Comparison of ENCODE assay signal across 1 cellular context in the genomic region with DNA sequence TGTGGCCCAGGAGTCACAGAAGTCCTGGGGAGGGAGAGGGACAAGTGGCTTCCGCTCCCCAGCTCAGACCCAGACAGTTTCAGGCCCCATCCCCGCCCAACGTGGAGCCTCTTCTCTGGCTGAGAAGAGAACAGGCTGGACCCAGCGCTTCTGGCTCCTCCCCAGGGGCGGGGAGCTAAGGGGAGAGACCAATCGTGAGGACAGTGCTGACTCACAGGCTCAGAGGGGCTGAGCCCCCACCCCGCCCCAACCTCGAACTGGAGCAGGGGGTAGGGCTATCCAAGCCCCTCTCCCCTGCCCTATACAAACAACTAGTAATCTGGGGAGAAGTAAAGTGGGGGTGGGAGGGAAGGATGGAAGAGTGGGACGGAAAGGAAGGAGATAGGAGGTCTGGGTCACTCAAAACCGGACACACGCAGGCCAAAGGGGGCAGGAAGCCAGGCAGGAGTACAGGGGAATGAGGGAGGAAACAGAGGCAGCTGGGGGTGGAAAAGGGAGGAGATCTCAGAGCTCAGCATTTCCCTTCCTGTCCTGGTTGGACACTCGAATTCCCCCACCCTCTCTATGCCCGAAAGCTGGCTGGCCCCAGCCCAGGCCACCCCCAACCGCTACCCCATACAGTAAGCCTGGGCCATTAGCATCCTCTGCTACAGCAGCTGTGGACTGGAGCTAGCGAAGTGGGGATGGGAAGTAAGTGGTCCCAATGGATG.
A peak's percentile ranks its signal among the peaks of the same experiment; 100 is the strongest.
TF ChIP-seq lines count a peak whose summit lies in the region.

A gene with protein sequence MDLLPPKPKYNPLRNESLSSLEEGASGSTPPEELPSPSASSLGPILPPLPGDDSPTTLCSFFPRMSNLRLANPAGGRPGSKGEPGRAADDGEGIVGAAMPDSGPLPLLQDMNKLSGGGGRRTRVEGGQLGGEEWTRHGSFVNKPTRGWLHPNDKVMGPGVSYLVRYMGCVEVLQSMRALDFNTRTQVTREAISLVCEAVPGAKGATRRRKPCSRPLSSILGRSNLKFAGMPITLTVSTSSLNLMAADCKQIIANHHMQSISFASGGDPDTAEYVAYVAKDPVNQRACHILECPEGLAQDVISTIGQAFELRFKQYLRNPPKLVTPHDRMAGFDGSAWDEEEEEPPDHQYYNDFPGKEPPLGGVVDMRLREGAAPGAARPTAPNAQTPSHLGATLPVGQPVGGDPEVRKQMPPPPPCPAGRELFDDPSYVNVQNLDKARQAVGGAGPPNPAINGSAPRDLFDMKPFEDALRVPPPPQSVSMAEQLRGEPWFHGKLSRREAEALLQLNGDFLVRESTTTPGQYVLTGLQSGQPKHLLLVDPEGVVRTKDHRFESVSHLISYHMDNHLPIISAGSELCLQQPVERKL (minus strand): TSS at position 117 of the 710 bp plus-strand sequence. CDS start 221 bp downstream, outside the sequence.

TF ChIP-seq in HepG2, 621 proteins besides CTCF, POLR2A, EP300 and RAD21 (continued from another document and continues in another):
- TF ChIP-seq, protein P1, sequence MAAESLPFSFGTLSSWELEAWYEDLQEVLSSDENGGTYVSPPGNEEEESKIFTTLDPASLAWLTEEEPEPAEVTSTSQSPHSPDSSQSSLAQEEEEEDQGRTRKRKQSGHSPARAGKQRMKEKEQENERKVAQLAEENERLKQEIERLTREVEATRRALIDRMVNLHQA (CRISPR knock-in tag; IDR thresholded peaks at IDR 0.05), result no peak
- TF ChIP-seq, protein P2, sequence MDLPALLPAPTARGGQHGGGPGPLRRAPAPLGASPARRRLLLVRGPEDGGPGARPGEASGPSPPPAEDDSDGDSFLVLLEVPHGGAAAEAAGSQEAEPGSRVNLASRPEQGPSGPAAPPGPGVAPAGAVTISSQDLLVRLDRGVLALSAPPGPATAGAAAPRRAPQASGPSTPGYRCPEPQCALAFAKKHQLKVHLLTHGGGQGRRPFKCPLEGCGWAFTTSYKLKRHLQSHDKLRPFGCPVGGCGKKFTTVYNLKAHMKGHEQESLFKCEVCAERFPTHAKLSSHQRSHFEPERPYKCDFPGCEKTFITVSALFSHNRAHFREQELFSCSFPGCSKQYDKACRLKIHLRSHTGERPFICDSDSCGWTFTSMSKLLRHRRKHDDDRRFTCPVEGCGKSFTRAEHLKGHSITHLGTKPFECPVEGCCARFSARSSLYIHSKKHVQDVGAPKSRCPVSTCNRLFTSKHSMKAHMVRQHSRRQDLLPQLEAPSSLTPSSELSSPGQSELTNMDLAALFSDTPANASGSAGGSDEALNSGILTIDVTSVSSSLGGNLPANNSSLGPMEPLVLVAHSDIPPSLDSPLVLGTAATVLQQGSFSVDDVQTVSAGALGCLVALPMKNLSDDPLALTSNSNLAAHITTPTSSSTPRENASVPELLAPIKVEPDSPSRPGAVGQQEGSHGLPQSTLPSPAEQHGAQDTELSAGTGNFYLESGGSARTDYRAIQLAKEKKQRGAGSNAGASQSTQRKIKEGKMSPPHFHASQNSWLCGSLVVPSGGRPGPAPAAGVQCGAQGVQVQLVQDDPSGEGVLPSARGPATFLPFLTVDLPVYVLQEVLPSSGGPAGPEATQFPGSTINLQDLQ (CRISPR knock-in tag; IDR thresholded peaks at IDR 0.05), result no peak
- TF ChIP-seq, protein P3, sequence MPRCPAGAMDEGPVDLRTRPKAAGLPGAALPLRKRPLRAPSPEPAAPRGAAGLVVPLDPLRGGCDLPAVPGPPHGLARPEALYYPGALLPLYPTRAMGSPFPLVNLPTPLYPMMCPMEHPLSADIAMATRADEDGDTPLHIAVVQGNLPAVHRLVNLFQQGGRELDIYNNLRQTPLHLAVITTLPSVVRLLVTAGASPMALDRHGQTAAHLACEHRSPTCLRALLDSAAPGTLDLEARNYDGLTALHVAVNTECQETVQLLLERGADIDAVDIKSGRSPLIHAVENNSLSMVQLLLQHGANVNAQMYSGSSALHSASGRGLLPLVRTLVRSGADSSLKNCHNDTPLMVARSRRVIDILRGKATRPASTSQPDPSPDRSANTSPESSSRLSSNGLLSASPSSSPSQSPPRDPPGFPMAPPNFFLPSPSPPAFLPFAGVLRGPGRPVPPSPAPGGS (CRISPR knock-in tag; IDR thresholded peaks at IDR 0.05), result no peak
- TF ChIP-seq THYN1 (CRISPR knock-in tag; IDR thresholded peaks at IDR 0.05; ENCODE audit: borderline replicate concordance, low read depth) (no peak), ETV6 (CRISPR knock-in tag; conservative IDR thresholded peaks at IDR 0.05) (no peak), ZNF180 (CRISPR knock-in tag; IDR thresholded peaks at IDR 0.05; ENCODE audit: borderline replicate concordance, low read depth) (no peak), KDM5A (IDR thresholded peaks at IDR 0.05; ENCODE audit: borderline replicate concordance, low read length) (no peak), RARG (CRISPR knock-in tag; IDR thresholded peaks at IDR 0.05; ENCODE audit: low read depth) (no peak), ZNF337 (CRISPR knock-in tag; IDR thresholded peaks at IDR 0.05; ENCODE audit: borderline replicate concordance, low read depth) (no peak), WIZ (CRISPR knock-in tag; IDR thresholded peaks at IDR 0.05) (no peak), ZNF350 (CRISPR knock-in tag; IDR thresholded peaks at IDR 0.05; ENCODE audit: borderline replicate concordance, low read depth) (peak; percentile 17; the same call in 1 of the 2 replicates), ZNF234 (CRISPR knock-in tag; conservative IDR thresholded peaks at IDR 0.05) (no peak), ZNF296 (CRISPR knock-in tag; conservative IDR thresholded peaks at IDR 0.05) (no peak), YY1 (IDR thresholded peaks at IDR 0.05; ENCODE audit: insufficient read depth, insufficient replicate concordance, low read depth, low read length) (no peak), FOSL2 (CRISPR knock-in tag; IDR thresholded peaks at IDR 0.05) (peak; percentile 89), RAD51 (IDR thresholded peaks at IDR 0.05; ENCODE audit: borderline replicate concordance) (no peak), RNF2 (conservative IDR thresholded peaks at IDR 0.05; ENCODE audit: low read depth) (no peak), POLR2AphosphoS2 (IDR thresholded peaks at IDR 0.05; ENCODE audit: low read depth, low read length) (no peak), GABPB1 (CRISPR knock-in tag; IDR thresholded peaks at IDR 0.05) (peak; percentile 12; the same call in 1 of the 2 replicates), NR2F6 (IDR thresholded peaks at IDR 0.05) (0 out of 2 replicates have a peak, but pooled peaks have one; percentile 11), NR2F6 (CRISPR knock-in tag; IDR thresholded peaks at IDR 0.05) (no peak), SPEN (CRISPR knock-in tag; IDR thresholded peaks at IDR 0.05; ENCODE audit: low read depth) (no peak), KLF13 (CRISPR knock-in tag; IDR thresholded peaks at IDR 0.05) (no peak), RXRA (CRISPR knock-in tag; IDR thresholded peaks at IDR 0.05) (no peak), SMAD3 (CRISPR knock-in tag; IDR thresholded peaks at IDR 0.05) (no peak), SRSF1 (optimal IDR thresholded peaks at IDR 0.05; ENCODE audit: low read depth, low read length) (no peak), ZNF292 (CRISPR knock-in tag; IDR thresholded peaks at IDR 0.05; ENCODE audit: borderline replicate concordance, low read depth) (no peak), ZNF616 (CRISPR knock-in tag; IDR thresholded peaks at IDR 0.05; ENCODE audit: low read depth) (no peak), HES4 (CRISPR knock-in tag; IDR thresholded peaks at IDR 0.05; ENCODE audit: borderline replicate concordance) (no peak), TBX3 (IDR thresholded peaks at IDR 0.05; ENCODE audit: borderline replicate concordance) (no peak), ZNF891 (CRISPR knock-in tag; IDR thresholded peaks at IDR 0.05) (no peak), ZNF841 (CRISPR knock-in tag; IDR thresholded peaks at IDR 0.05; ENCODE audit: borderline replicate concordance) (no peak), PCBP1 (IDR thresholded peaks at IDR 0.05; ENCODE audit: borderline replicate concordance, low read depth, low read length) (0 out of 2 replicates have a peak, but pooled peaks have one; percentile 45), ZNF260 (CRISPR knock-in tag; IDR thresholded peaks at IDR 0.05; ENCODE audit: borderline replicate concordance, low read depth) (no peak), ZBTB8A (CRISPR knock-in tag; IDR thresholded peaks at IDR 0.05; ENCODE audit: borderline replicate concordance, low read depth) (no peak), TOPORS (CRISPR knock-in tag; IDR thresholded peaks at IDR 0.05) (no peak), KAT7 (CRISPR knock-in tag; IDR thresholded peaks at IDR 0.05; ENCODE audit: borderline replicate concordance) (no peak)
- TF ChIP-seq, protein P4, sequence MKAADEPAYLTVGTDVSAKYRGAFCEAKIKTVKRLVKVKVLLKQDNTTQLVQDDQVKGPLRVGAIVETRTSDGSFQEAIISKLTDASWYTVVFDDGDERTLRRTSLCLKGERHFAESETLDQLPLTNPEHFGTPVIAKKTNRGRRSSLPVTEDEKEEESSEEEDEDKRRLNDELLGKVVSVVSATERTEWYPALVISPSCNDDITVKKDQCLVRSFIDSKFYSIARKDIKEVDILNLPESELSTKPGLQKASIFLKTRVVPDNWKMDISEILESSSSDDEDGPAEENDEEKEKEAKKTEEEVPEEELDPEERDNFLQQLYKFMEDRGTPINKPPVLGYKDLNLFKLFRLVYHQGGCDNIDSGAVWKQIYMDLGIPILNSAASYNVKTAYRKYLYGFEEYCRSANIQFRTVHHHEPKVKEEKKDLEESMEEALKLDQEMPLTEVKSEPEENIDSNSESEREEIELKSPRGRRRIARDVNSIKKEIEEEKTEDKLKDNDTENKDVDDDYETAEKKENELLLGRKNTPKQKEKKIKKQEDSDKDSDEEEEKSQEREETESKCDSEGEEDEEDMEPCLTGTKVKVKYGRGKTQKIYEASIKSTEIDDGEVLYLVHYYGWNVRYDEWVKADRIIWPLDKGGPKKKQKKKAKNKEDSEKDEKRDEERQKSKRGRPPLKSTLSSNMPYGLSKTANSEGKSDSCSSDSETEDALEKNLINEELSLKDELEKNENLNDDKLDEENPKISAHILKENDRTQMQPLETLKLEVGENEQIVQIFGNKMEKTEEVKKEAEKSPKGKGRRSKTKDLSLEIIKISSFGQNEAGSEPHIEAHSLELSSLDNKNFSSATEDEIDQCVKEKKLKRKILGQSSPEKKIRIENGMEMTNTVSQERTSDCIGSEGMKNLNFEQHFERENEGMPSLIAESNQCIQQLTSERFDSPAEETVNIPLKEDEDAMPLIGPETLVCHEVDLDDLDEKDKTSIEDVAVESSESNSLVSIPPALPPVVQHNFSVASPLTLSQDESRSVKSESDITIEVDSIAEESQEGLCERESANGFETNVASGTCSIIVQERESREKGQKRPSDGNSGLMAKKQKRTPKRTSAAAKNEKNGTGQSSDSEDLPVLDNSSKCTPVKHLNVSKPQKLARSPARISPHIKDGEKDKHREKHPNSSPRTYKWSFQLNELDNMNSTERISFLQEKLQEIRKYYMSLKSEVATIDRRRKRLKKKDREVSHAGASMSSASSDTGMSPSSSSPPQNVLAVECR (CRISPR knock-in tag; IDR thresholded peaks at IDR 0.05; ENCODE audit: borderline replicate concordance), result peak; percentile 40; the same call in 1 of the 2 replicates
- TF ChIP-seq, protein P5, sequence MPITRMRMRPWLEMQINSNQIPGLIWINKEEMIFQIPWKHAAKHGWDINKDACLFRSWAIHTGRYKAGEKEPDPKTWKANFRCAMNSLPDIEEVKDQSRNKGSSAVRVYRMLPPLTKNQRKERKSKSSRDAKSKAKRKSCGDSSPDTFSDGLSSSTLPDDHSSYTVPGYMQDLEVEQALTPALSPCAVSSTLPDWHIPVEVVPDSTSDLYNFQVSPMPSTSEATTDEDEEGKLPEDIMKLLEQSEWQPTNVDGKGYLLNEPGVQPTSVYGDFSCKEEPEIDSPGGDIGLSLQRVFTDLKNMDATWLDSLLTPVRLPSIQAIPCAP (CRISPR knock-in tag; IDR thresholded peaks at IDR 0.05; ENCODE audit: low read depth), result no peak
- TF ChIP-seq, protein P6, sequence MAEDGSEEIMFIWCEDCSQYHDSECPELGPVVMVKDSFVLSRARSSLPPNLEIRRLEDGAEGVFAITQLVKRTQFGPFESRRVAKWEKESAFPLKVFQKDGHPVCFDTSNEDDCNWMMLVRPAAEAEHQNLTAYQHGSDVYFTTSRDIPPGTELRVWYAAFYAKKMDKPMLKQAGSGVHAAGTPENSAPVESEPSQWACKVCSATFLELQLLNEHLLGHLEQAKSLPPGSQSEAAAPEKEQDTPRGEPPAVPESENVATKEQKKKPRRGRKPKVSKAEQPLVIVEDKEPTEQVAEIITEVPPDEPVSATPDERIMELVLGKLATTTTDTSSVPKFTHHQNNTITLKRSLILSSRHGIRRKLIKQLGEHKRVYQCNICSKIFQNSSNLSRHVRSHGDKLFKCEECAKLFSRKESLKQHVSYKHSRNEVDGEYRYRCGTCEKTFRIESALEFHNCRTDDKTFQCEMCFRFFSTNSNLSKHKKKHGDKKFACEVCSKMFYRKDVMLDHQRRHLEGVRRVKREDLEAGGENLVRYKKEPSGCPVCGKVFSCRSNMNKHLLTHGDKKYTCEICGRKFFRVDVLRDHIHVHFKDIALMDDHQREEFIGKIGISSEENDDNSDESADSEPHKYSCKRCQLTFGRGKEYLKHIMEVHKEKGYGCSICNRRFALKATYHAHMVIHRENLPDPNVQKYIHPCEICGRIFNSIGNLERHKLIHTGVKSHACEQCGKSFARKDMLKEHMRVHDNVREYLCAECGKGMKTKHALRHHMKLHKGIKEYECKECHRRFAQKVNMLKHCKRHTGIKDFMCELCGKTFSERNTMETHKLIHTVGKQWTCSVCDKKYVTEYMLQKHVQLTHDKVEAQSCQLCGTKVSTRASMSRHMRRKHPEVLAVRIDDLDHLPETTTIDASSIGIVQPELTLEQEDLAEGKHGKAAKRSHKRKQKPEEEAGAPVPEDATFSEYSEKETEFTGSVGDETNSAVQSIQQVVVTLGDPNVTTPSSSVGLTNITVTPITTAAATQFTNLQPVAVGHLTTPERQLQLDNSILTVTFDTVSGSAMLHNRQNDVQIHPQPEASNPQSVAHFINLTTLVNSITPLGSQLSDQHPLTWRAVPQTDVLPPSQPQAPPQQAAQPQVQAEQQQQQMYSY (CRISPR knock-in tag; IDR thresholded peaks at IDR 0.05), result no peak
- TF ChIP-seq, protein P7, sequence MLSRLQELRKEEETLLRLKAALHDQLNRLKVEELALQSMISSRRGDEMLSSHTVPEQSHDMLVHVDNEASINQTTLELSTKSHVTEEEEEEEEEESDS (CRISPR knock-in tag; IDR thresholded peaks at IDR 0.05; ENCODE audit: borderline replicate concordance), result no peak
- TF ChIP-seq, protein P8, sequence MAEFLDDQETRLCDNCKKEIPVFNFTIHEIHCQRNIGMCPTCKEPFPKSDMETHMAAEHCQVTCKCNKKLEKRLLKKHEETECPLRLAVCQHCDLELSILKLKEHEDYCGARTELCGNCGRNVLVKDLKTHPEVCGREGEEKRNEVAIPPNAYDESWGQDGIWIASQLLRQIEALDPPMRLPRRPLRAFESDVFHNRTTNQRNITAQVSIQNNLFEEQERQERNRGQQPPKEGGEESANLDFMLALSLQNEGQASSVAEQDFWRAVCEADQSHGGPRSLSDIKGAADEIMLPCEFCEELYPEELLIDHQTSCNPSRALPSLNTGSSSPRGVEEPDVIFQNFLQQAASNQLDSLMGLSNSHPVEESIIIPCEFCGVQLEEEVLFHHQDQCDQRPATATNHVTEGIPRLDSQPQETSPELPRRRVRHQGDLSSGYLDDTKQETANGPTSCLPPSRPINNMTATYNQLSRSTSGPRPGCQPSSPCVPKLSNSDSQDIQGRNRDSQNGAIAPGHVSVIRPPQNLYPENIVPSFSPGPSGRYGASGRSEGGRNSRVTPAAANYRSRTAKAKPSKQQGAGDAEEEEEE (CRISPR knock-in tag; IDR thresholded peaks at IDR 0.05; ENCODE audit: borderline replicate concordance), result no peak
